ENCODE assay signal across 18 cellular contexts in genomic region chr6:115740907-115741306, GRCh38.
"Had no signal": no experiment of that assay in that cellular context is flagged by ENCODE, and none has a peak within 500 bp of the region (broad histone marks: within the 10 kb centered on the region; RNA-seq: fewer than 3 reads in every experiment).

No MANE protein-coding gene starts in this region.

- H3K27ac ChIP-seq: heart left ventricle, neutrophil, psoas muscle, spleen, tibial artery, upper lobe of left lung, uterus had no signal

- H3K36me3 ChIP-seq: heart left ventricle, neutrophil, spleen, tibial artery, upper lobe of left lung, uterus had no signal

- H3K4me3 ChIP-seq: heart left ventricle, mucosa of descending colon, psoas muscle, spleen, tibial artery, upper lobe of left lung, uterus had no signal

- H3K27me3 ChIP-seq: heart left ventricle, neutrophil, spleen, tibial artery, upper lobe of left lung, uterus had no signal

- H3K9me3 ChIP-seq: mucosa of descending colon, neutrophil, psoas muscle, tibial artery, uterus had no signal

- H3K36me3 Mint-ChIP-seq: naive thymus-derived CD8-positive, alpha-beta T cell; stimulated activated memory B cell treated with anti-CD40 and anti-IgM and Interleukin-4, amounts not matched to agents 10 μg/mL and 1 μg/mL and 100 μg/mL, for 72 hours had no signal

- H3K4me1 ChIP-seq: heart left ventricle, psoas muscle, spleen, tibial artery, upper lobe of left lung, uterus had no signal

- H3K27ac Mint-ChIP-seq: endodermal cell; naive thymus-derived CD8-positive, alpha-beta T cell; stimulated activated memory B cell treated with anti-CD40 and anti-IgM and Interleukin-4, amounts not matched to agents 10 μg/mL and 1 μg/mL and 100 μg/mL, for 72 hours; stimulated activated naive CD8-positive, alpha-beta T cell treated with anti-CD3 and anti-CD28 coated beads, Interleukin-15, Interleukin-2, amounts not matched to agents 100 ng/mL and 50 ng/mL, for 24 hours had no signal

- H3K4me3 Mint-ChIP-seq: endodermal cell; naive thymus-derived CD8-positive, alpha-beta T cell; stimulated activated memory B cell treated with anti-CD40 and anti-IgM and Interleukin-4, amounts not matched to agents 10 μg/mL and 1 μg/mL and 100 μg/mL, for 72 hours; stimulated activated naive CD8-positive, alpha-beta T cell treated with anti-CD3 and anti-CD28 coated beads, Interleukin-15, Interleukin-2, amounts not matched to agents 100 ng/mL and 50 ng/mL, for 24 hours had no signal

- DNase-seq: dermis blood vessel endothelial cell; endodermal cell; heart left ventricle; hippocampal formation; kidney glomerular epithelial cell; mucosa of descending colon; naive thymus-derived CD8-positive, alpha-beta T cell; psoas muscle; spleen; stimulated activated CD4-positive, alpha-beta T cell treated with anti-CD3 and anti-CD28 coated beads, Interleukin-15, amount 100 ng/mL, for 24 hours; stimulated activated CD4-positive, alpha-beta T cell treated with anti-CD3 and anti-CD28 coated beads, Interleukin-1b, Interleukin-23, amount 100 ng/mL, for 48 hours; stimulated activated CD4-positive, alpha-beta T cell treated with anti-CD3 and anti-CD28 coated beads, Interleukin-4, amount 100 ng/mL, for 24 hours; tibial artery; upper lobe of left lung; uterus had no signal

- H3K27me3 Mint-ChIP-seq: naive thymus-derived CD8-positive, alpha-beta T cell; stimulated activated memory B cell treated with anti-CD40 and anti-IgM and Interleukin-4, amounts not matched to agents 10 μg/mL and 1 μg/mL and 100 μg/mL, for 72 hours; stimulated activated naive CD8-positive, alpha-beta T cell treated with anti-CD3 and anti-CD28 coated beads, Interleukin-15, Interleukin-2, amounts not matched to agents 100 ng/mL and 50 ng/mL, for 24 hours had no signal

- H3K4me1 Mint-ChIP-seq: endodermal cell; naive thymus-derived CD8-positive, alpha-beta T cell; stimulated activated memory B cell treated with anti-CD40 and anti-IgM and Interleukin-4, amounts not matched to agents 10 μg/mL and 1 μg/mL and 100 μg/mL, for 72 hours had no signal
